ENCODE assay signal across 8 cellular contexts in genomic region chr3:41140242-41140641, GRCh38.
"Had no signal": no experiment of that assay in that cellular context is flagged by ENCODE, and none has a peak within 500 bp of the region (broad histone marks: within the 10 kb centered on the region; RNA-seq: fewer than 3 reads in every experiment).

No MANE protein-coding gene starts in this region.

- DNase-seq: GM23248, H7, HFFc6, IMR-90 had no signal

- H2AFZ ChIP-seq: GM23248 had no signal

- H3K36me3 ChIP-seq: HAP-1 had no signal

- H3K4me1 ChIP-seq: HAP-1 had no signal

- H3K4me3 ChIP-seq: GM23248, HAP-1, K562 had no signal

- H3K9ac ChIP-seq: GM23248 had no signal

- ATAC-seq: HCT116, K562 had no signal

- H3K27ac ChIP-seq: GM23248, HL-60 had no signal

- H3K9me3 ChIP-seq: HAP-1 had no signal
